26 cellular contexts compared by ENCODE assay signal in genomic region chr2:97749611-97750010, GRCh38. TPM values are rescaled to one million over a fixed set of nuclear protein-coding genes. Genes with fewer than 3 reads are reported as not detected.
"Had no signal": no experiment of that assay in that cellular context is flagged by ENCODE, and none has a peak within 500 bp of the region (broad histone marks: within the 10 kb centered on the region; RNA-seq: fewer than 3 reads in every experiment).

No MANE protein-coding gene starts in this region.

- H3K27ac Mint-ChIP-seq: activated naive CD8-positive, alpha-beta T cell treated with anti-CD3 and anti-CD28 coated beads, Interleukin-2, amount 50 U/mL, for 24 hours; activated T-helper 1 cell treated with anti-CD3 and anti-CD28 coated beads, Interleukin-12 subunit alpha, Interleukin-12 subunit beta, Interleukin-2, Interleukin-4 antibody, amounts not matched to agents 30 ng/mL and 10 ng/mL and 1 ng/mL, durations not matched to agents 14 hours and 24 hours and 36 hours; T-helper 2 cell treated with Interferon-gamma antibody and Interleukin-4, amounts not matched to agents 5 μg/mL and 100 μg/mL, for 36 hours had no signal

- ATAC-seq: activated naive CD8-positive, alpha-beta T cell treated with anti-CD3 and anti-CD28 coated beads, Interleukin-2, amount 50 U/mL, for 24 hours; body of pancreas; SK-N-SH treated with all-trans-retinoic acid at 6 μM for 48 hours had no signal

- H3K27me3 Mint-ChIP-seq: activated naive CD8-positive, alpha-beta T cell treated with anti-CD3 and anti-CD28 coated beads, Interleukin-2, amount 50 U/mL, for 24 hours; dendritic cell treated with granulocyte-macrophage colony-stimulating factor and Interleukin-4, amounts not matched to agents 40 ng/mL and 50 ng/mL, for 4 days; naive B cell had no signal

- H3K27ac ChIP-seq: body of pancreas, sigmoid colon, thoracic aorta, upper lobe of left lung, VCaP had no signal

- DNase-seq: activated CD4-positive, alpha-beta T cell treated with anti-CD3 and anti-CD28 coated beads for 1 hour; activated CD4-positive, alpha-beta T cell treated with anti-CD3 and anti-CD28 coated beads, Interleukin-2, amount 50 U/mL, for 1 hour; activated gamma-delta T cell; activated naive CD4-positive, alpha-beta T cell treated with anti-CD3 and anti-CD28 coated beads, Interleukin-2, amount 50 U/mL, for 16 hours; activated naive CD8-positive, alpha-beta T cell treated with anti-CD3 and anti-CD28 coated beads, Interleukin-2, amount 50 U/mL, for 24 hours; anterior cingulate cortex; body of pancreas; caudate nucleus; effector CD4-positive, alpha-beta T cell; erythroblast; foreskin fibroblast; hippocampal formation; naive B cell; retina; sigmoid colon; stimulated activated CD4-positive, alpha-beta T cell treated with anti-CD3 and anti-CD28 coated beads, Interleukin-4, amount 100 ng/mL, for 1 hour; stimulated activated naive CD4-positive, alpha-beta T cell; upper lobe of left lung had no signal

- H3K9me3 Mint-ChIP-seq: activated naive CD8-positive, alpha-beta T cell treated with anti-CD3 and anti-CD28 coated beads, Interleukin-2, amount 50 U/mL, for 24 hours; activated T-helper 1 cell treated with anti-CD3 and anti-CD28 coated beads, Interleukin-12 subunit alpha, Interleukin-12 subunit beta, Interleukin-2, Interleukin-4 antibody, amounts not matched to agents 30 ng/mL and 10 ng/mL and 1 ng/mL, durations not matched to agents 14 hours and 24 hours and 36 hours; neural crest cell; T-helper 2 cell treated with Interferon-gamma antibody and Interleukin-4, amounts not matched to agents 5 μg/mL and 100 μg/mL, for 36 hours had no signal

- H3K4me3 Mint-ChIP-seq: activated naive CD8-positive, alpha-beta T cell treated with anti-CD3 and anti-CD28 coated beads, Interleukin-2, amount 50 U/mL, for 24 hours; activated T-helper 1 cell treated with anti-CD3 and anti-CD28 coated beads, Interleukin-12 subunit alpha, Interleukin-12 subunit beta, Interleukin-2, Interleukin-4 antibody, amounts not matched to agents 30 ng/mL and 10 ng/mL and 1 ng/mL, durations not matched to agents 14 hours and 24 hours and 36 hours; dendritic cell treated with granulocyte-macrophage colony-stimulating factor and Interleukin-4, amounts not matched to agents 40 ng/mL and 50 ng/mL, for 4 days; neural crest cell; T-helper 2 cell treated with Interferon-gamma antibody and Interleukin-4, amounts not matched to agents 5 μg/mL and 100 μg/mL, for 36 hours had no signal

RNA-seq across cellular contexts. Expression of gene ZAP70, which starts 36.2 kb away (rescaled TPM):
- total RNA-seq: fibroblast of lung had no signal
